ENCODE assay signal across 12 cellular contexts in the genomic region with DNA sequence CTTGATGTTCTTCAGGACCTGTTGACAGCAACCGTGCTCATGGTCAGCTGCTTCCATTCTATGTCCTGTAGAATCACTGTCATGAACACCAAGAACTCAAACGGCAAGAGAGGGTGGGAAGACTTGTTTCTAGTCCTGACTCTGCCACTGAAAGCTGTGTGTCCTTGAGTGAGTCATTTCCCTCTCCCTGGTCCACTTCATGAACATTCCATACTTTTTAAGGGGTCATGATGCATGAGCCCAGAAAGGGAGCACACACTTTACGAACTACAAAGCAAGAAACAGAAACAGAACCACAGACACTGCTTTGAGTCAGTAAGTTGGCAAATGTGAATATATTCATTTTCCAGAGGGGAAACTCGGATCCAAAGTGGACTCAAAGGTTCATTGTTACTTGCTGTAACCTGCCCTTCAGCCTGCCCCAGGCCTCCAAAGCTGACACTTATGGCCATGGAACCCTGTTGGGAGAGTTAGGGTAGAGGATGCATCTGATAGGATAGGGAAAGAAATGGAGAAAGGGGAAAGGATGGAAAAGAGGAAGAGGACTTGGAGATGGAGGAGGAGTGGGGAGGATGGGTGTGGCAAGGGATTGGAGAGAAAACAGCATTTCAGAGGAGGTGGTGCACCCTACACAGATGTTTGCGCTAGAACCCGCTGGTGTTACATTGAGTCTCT.
DNase-seq lines count a peak whose midpoint lies in the region; ATAC-seq and TF ChIP-seq lines count a peak whose summit lies in the region.
"Had no signal": no experiment of that assay in that cellular context is flagged by ENCODE, and none has a peak within 500 bp of the region (broad histone marks: within the 10 kb centered on the region; RNA-seq: fewer than 3 reads in every experiment).

No MANE protein-coding gene starts in this region.

- peaks cover 9 to 55% (median 33%) of the 10 kb centered on the region in 9 donors for H3K4me1 ChIP-seq in heart right ventricle
- peaks cover 16% of the 10 kb centered on the region for H3K4me1 ChIP-seq in right cardiac atrium (ENCODE audit: control insufficient read depth, insufficient read depth, low read length)
- peaks cover 26 to 42% of the 10 kb centered on the region in 2 donors for H3K4me1 ChIP-seq in ascending aorta

- no peak for DNase-seq in heart right ventricle
- DNase-seq in right cardiac atrium = no peak
- no peak for DNase-seq in ascending aorta (ENCODE audit: low spot score in 2 of 2)
- peak; percentile 74 for DNase-seq in iris pigment epithelial cell (ENCODE audit: low read depth)
- DNase-seq in type B pancreatic cell (ENCODE audit: extremely low spot score, unreplicated experiment) = no peak
- DNase-seq in DMS53 treated with DMSO at 0.1 percent for 48 hours (lab: John Stamatoyannopoulos, UW; ENCODE audit: unreplicated experiment) = no peak
- no peak for DNase-seq in OCI-M1 (lab: John Stamatoyannopoulos, UW)
- DNase-seq: activated naive CD8-positive, alpha-beta T cell treated with anti-CD3 and anti-CD28 coated beads for 36 hours; testis had no signal

- WGBS in heart right ventricle, 2 donors = 80 to 81% methylated on average over 6 of the region's 6 CpGs
- WGBS in right cardiac atrium = 84% methylated on average over 6 of the region's 6 CpGs

- H3K4me3 Mint-ChIP-seq in type B pancreatic cell = no peak overlapping the region
- H3K4me3 Mint-ChIP-seq: activated naive CD8-positive, alpha-beta T cell treated with anti-CD3 and anti-CD28 coated beads for 36 hours had no signal

- peaks cover 0 to 32% (median 7%) of the 10 kb centered on the region in 9 donors for H3K36me3 ChIP-seq in heart right ventricle
- peaks cover 10 to 17% of the 10 kb centered on the region in 2 donors for H3K36me3 ChIP-seq in ascending aorta

- H3K27ac Mint-ChIP-seq in type B pancreatic cell = peak overlapping the region; percentile 59
- H3K27ac Mint-ChIP-seq: activated naive CD8-positive, alpha-beta T cell treated with anti-CD3 and anti-CD28 coated beads for 36 hours had no signal

- peaks cover 17% of the 10 kb centered on the region for H3K36me3 Mint-ChIP-seq in type B pancreatic cell

- H3K27me3 ChIP-seq in heart right ventricle (no peaks in the 10 kb centered on the region), right cardiac atrium (ENCODE audit: control insufficient read depth, insufficient read depth) (no peaks in the 10 kb centered on the region), ascending aorta (no peaks in the 10 kb centered on the region)
- H3K27me3 ChIP-seq: testis had no signal

- no peak overlapping the region for H3K4me3 ChIP-seq in heart right ventricle
- no peak overlapping the region for H3K4me3 ChIP-seq in right cardiac atrium (ENCODE audit: low read length)
- H3K4me3 ChIP-seq in ascending aorta = no peak overlapping the region
- H3K4me3 ChIP-seq: A549, GM12878, testis had no signal

- no peaks in the 10 kb centered on the region for H3K9me3 Mint-ChIP-seq in type B pancreatic cell
- H3K9me3 Mint-ChIP-seq: activated naive CD8-positive, alpha-beta T cell treated with anti-CD3 and anti-CD28 coated beads for 36 hours had no signal

- H3K9me3 ChIP-seq in heart right ventricle (no peaks in the 10 kb centered on the region), right cardiac atrium (ENCODE audit: control insufficient read depth, low read length) (no peaks in the 10 kb centered on the region), ascending aorta (no peaks in the 10 kb centered on the region)
- H3K9me3 ChIP-seq: A549, testis had no signal

- peaks cover 35% of the 10 kb centered on the region for H3K4me1 Mint-ChIP-seq in type B pancreatic cell (ENCODE audit: unreplicated experiment)

- no peaks in the 10 kb centered on the region for H3K27me3 Mint-ChIP-seq in type B pancreatic cell
- H3K27me3 Mint-ChIP-seq: activated naive CD8-positive, alpha-beta T cell treated with anti-CD3 and anti-CD28 coated beads for 36 hours had no signal

- ATAC-seq in heart right ventricle (no peak), right cardiac atrium (no peak), HG02840 (IDR thresholded peaks at IDR 0.05; ENCODE audit: low FRiP score, unreplicated experiment) (no peak)

- intact Hi-C loops in heart right ventricle (cut with DNase I) = no loop called here
- intact Hi-C loops in right cardiac atrium (cut with DNase I) = no loop called here
- intact Hi-C loops in ascending aorta (cut with DNase I) = no loop called here

- no peak for TF ChIP-seq CTCF in heart right ventricle (IDR thresholded peaks at IDR 0.05)
- TF ChIP-seq CTCF in ascending aorta (IDR thresholded peaks at IDR 0.05) = no peak
- TF ChIP-seq CTCF in type B pancreatic cell (conservative IDR thresholded peaks at IDR 0.05) = no peak

- H3K27ac ChIP-seq in heart right ventricle (peak overlapping the region in 6 of 10 donors; percentile 40 to 81 (median 75)), right cardiac atrium (ENCODE audit: low read length) (no peak overlapping the region), ascending aorta (peak overlapping the region; percentile 64 to 69)
- H3K27ac ChIP-seq: testis had no signal
